ENCODE assay signal across 33 cellular contexts in genomic region chr6:45545416-45545815, GRCh38.
A peak's percentile ranks its signal among the peaks of the same experiment; 100 is the strongest.
DNase-seq lines count a peak whose midpoint lies in the region; TF ChIP-seq lines count a peak whose summit lies in the region.
"Had no signal": no experiment of that assay in that cellular context is flagged by ENCODE, and none has a peak within 500 bp of the region (broad histone marks: within the 10 kb centered on the region; RNA-seq: fewer than 3 reads in every experiment).

No MANE protein-coding gene starts in this region.

- H3K9me3 ChIP-seq in HEK293 (ENCODE audit: control insufficient read depth, insufficient read depth, low read depth, low read length): no peaks in the 10 kb centered on the region
- H3K9me3 ChIP-seq: A549; BE2C; BLaER1; BLaER1 treated with 17β-estradiol and CSF1 and Interleukin-3, amounts not matched to agents 10 nM and 100 nM; Caco-2 had no signal

- H3K36me3 ChIP-seq in HEK293 (ENCODE audit: control insufficient read depth in 2 of 2, insufficient read depth in 1 of 2, low read length in 2 of 2): peaks cover 0 to 2% of the 10 kb centered on the region in 2 experiments; a peak in 1 of 3 replicates
- H3K36me3 ChIP-seq in KMS-11 (ENCODE audit: insufficient read depth): peaks cover 9% of the 10 kb centered on the region; the same call in 1 of the 2 replicates
- H3K36me3 ChIP-seq: BE2C; BLaER1; BLaER1 treated with 17β-estradiol and CSF1 and Interleukin-3, amounts not matched to agents 10 nM and 100 nM had no signal

- no peaks in the 10 kb centered on the region for H3K27me3 ChIP-seq in KMS-11 (ENCODE audit: insufficient read depth, low read depth)
- H3K27me3 ChIP-seq: BLaER1; BLaER1 treated with 17β-estradiol and CSF1 and Interleukin-3, amounts not matched to agents 10 nM and 100 nM had no signal

- no peak for TF ChIP-seq CTCF in HEK293 (tag by site-specific recombination; IDR thresholded peaks at IDR 0.05)
- TF ChIP-seq CTCF in KMS-11 (conservative IDR thresholded peaks at IDR 0.05; ENCODE audit: low read depth, low read length): no peak
- no peak for TF ChIP-seq CTCF in MCF 10A (IDR thresholded peaks at IDR 0.05; ENCODE audit: unreplicated experiment)

- POLR2A ChIA-PET in HEK293 (lab: Yijun Ruan, JAX) (no interaction called here), MCF 10A (lab: Yijun Ruan, JAX) (interaction anchor here (1.3 kb wide), 1 partner anchor 16 kb away, joined by 4 read pairs; no protein-coding TSS in a partner anchor)

- DNase-seq in activated T-helper 2 cell treated with anti-CD3 and anti-CD28 coated beads, Interferon-gamma antibody, Interleukin-2, Interleukin-4, amounts not matched to agents 10 μg/mL and 5 μg/mL and 100 μg/mL, durations not matched to agents 14 hours and 24 hours and 36 hours (ENCODE audit: low spot score): no peak
- DNase-seq in KBM-7 (no peak), MCF 10A (ENCODE audit: unreplicated experiment) (no peak)
- no peak for DNase-seq in stimulated activated CD4-positive, alpha-beta T cell treated with anti-CD3 and anti-CD28 coated beads, Interleukin-1b, Interleukin-23, amount 100 ng/mL, for 48 hours
- DNase-seq: 8988T; ACHN; AML-193; BE2C; C1 segment of cervical spinal cord; Caco-2; Calu3; CD4-positive, alpha-beta memory T cell; CD4-positive, alpha-beta T cell; CD4-positive, CD25-positive, alpha-beta regulatory T cell; CD8-positive, alpha-beta memory T cell; CD8-positive, alpha-beta T cell; COR-L47; DMS 273 treated with DMSO at 0.1 percent for 48 hours; DMS153; DMS53; DMS79; DMS79 treated with DMSO at 0.1 percent for 48 hours; DND-41; EL had no signal

- H3K4me1 ChIP-seq in HEK293 (ENCODE audit: control insufficient read depth, insufficient read depth, low read length) (peaks cover 9% of the 10 kb centered on the region; the same call in 1 of the 2 replicates), KMS-11 (ENCODE audit: low read depth, poor library complexity, severe bottlenecking) (peaks cover 100% of the 10 kb centered on the region)
- H3K4me1 ChIP-seq: BE2C; BLaER1; BLaER1 treated with 17β-estradiol and CSF1 and Interleukin-3, amounts not matched to agents 10 nM and 100 nM; Caco-2 had no signal

- peaks cover 86% of the 10 kb centered on the region for H3K36me3 Mint-ChIP-seq in activated T-helper 2 cell treated with anti-CD3 and anti-CD28 coated beads, Interferon-gamma antibody, Interleukin-2, Interleukin-4, amounts not matched to agents 10 μg/mL and 5 μg/mL and 100 μg/mL, durations not matched to agents 14 hours and 24 hours and 36 hours (ENCODE audit: low read depth)
- H3K36me3 Mint-ChIP-seq in MCF 10A (ENCODE audit: insufficient read depth, unreplicated experiment): no peaks in the 10 kb centered on the region

- no peak overlapping the region for H3K9ac ChIP-seq in KMS-11
- H3K9ac ChIP-seq: BLaER1; BLaER1 treated with 17β-estradiol and CSF1 and Interleukin-3, amounts not matched to agents 10 nM and 100 nM had no signal

- H3K4me1 Mint-ChIP-seq in activated T-helper 2 cell treated with anti-CD3 and anti-CD28 coated beads, Interferon-gamma antibody, Interleukin-2, Interleukin-4, amounts not matched to agents 10 μg/mL and 5 μg/mL and 100 μg/mL, durations not matched to agents 14 hours and 24 hours and 36 hours (ENCODE audit: low read depth): peaks cover 52% of the 10 kb centered on the region
- peaks cover 6% of the 10 kb centered on the region for H3K4me1 Mint-ChIP-seq in MCF 10A (ENCODE audit: insufficient read depth, unreplicated experiment)

- intact Hi-C loops in activated T-helper 2 cell treated with anti-CD3 and anti-CD28 coated beads, Interferon-gamma antibody, Interleukin-2, Interleukin-4, amounts not matched to agents 10 μg/mL and 5 μg/mL and 100 μg/mL, durations not matched to agents 14 hours and 24 hours and 36 hours (cut with micrococcal nuclease): no loop called here
- intact Hi-C loops in MCF 10A (cut with micrococcal nuclease): no loop called here

- H4K20me1 ChIP-seq in KMS-11 (ENCODE audit: insufficient read depth): no peaks in the 10 kb centered on the region
- H4K20me1 ChIP-seq: BLaER1; BLaER1 treated with 17β-estradiol and CSF1 and Interleukin-3, amounts not matched to agents 10 nM and 100 nM had no signal

- no peaks in the 10 kb centered on the region for H3K9me3 Mint-ChIP-seq in activated T-helper 2 cell treated with anti-CD3 and anti-CD28 coated beads, Interferon-gamma antibody, Interleukin-2, Interleukin-4, amounts not matched to agents 10 μg/mL and 5 μg/mL and 100 μg/mL, durations not matched to agents 14 hours and 24 hours and 36 hours
- H3K9me3 Mint-ChIP-seq in MCF 10A (ENCODE audit: unreplicated experiment): no peaks in the 10 kb centered on the region
- H3K9me3 Mint-ChIP-seq: CD14-positive monocyte; CD4-positive, alpha-beta memory T cell; CD4-positive, alpha-beta T cell; CD8-positive, alpha-beta memory T cell; CD8-positive, alpha-beta T cell had no signal

- H3K4me3 Mint-ChIP-seq in activated T-helper 2 cell treated with anti-CD3 and anti-CD28 coated beads, Interferon-gamma antibody, Interleukin-2, Interleukin-4, amounts not matched to agents 10 μg/mL and 5 μg/mL and 100 μg/mL, durations not matched to agents 14 hours and 24 hours and 36 hours (ENCODE audit: low read depth): no peak overlapping the region
- no peak overlapping the region for H3K4me3 Mint-ChIP-seq in MCF 10A (ENCODE audit: unreplicated experiment)
- H3K4me3 Mint-ChIP-seq: B cell; CD14-positive monocyte; CD4-positive, alpha-beta memory T cell; CD4-positive, alpha-beta T cell; CD4-positive, CD25-positive, alpha-beta regulatory T cell; CD8-positive, alpha-beta memory T cell; CD8-positive, alpha-beta T cell had no signal

- peak overlapping the region; percentile 15 for H3K27ac Mint-ChIP-seq in activated T-helper 2 cell treated with anti-CD3 and anti-CD28 coated beads, Interferon-gamma antibody, Interleukin-2, Interleukin-4, amounts not matched to agents 10 μg/mL and 5 μg/mL and 100 μg/mL, durations not matched to agents 14 hours and 24 hours and 36 hours
- no peak overlapping the region for H3K27ac Mint-ChIP-seq in MCF 10A (ENCODE audit: low read depth, unreplicated experiment)
- H3K27ac Mint-ChIP-seq: B cell; CD4-positive, alpha-beta T cell; CD4-positive, CD25-positive, alpha-beta regulatory T cell; CD8-positive, alpha-beta T cell had no signal

- in situ Hi-C loops in KBM-7 (cut with MboI; ENCODE audit: low pct_unique_long_range_greater_than_20kb, low sequenced_read_pairs): no loop called here

- H3K27me3 Mint-ChIP-seq in activated T-helper 2 cell treated with anti-CD3 and anti-CD28 coated beads, Interferon-gamma antibody, Interleukin-2, Interleukin-4, amounts not matched to agents 10 μg/mL and 5 μg/mL and 100 μg/mL, durations not matched to agents 14 hours and 24 hours and 36 hours (ENCODE audit: low read depth): no peaks in the 10 kb centered on the region
- no peaks in the 10 kb centered on the region for H3K27me3 Mint-ChIP-seq in MCF 10A (ENCODE audit: insufficient read depth, unreplicated experiment)
- H3K27me3 Mint-ChIP-seq: B cell; CD4-positive, alpha-beta memory T cell; CD4-positive, alpha-beta T cell; CD4-positive, CD25-positive, alpha-beta regulatory T cell; CD8-positive, alpha-beta memory T cell had no signal

- H3K27ac ChIP-seq in HEK293 (ENCODE audit: extremely low read depth, low read depth, low read length): no peak overlapping the region
- H3K27ac ChIP-seq in KMS-11: peak overlapping the region; percentile 46
- H3K27ac ChIP-seq: 22Rv1; A549; BLaER1; BLaER1 treated with 17β-estradiol and CSF1 and Interleukin-3, amounts not matched to agents 10 nM and 100 nM; C4-2B had no signal

- H3K4me2 ChIP-seq in KMS-11: peak overlapping the region; percentile 70
- H3K4me2 ChIP-seq: A549; BLaER1; BLaER1 treated with 17β-estradiol and CSF1 and Interleukin-3, amounts not matched to agents 10 nM and 100 nM had no signal

- no peak overlapping the region for H3K4me3 ChIP-seq in HEK293 (ENCODE audit: low read depth, low read length)
- H3K4me3 ChIP-seq in KMS-11 (IDR thresholded peaks at IDR 0.05; ENCODE audit: insufficient read depth, low read depth, low read length): no peak overlapping the region
- H3K4me3 ChIP-seq: A549; BLaER1; BLaER1 treated with 17β-estradiol and CSF1 and Interleukin-3, amounts not matched to agents 10 nM and 100 nM had no signal

- peaks cover 43% of the 10 kb centered on the region; the same call in 1 of the 2 replicates for H3K79me2 ChIP-seq in KMS-11 (ENCODE audit: insufficient read depth, low read depth)

- no peak overlapping the region for H2AFZ ChIP-seq in KMS-11 (ENCODE audit: low read depth)

- no TSS peak for BruUV-seq in MCF 10A (replicated peaks; lab: Mats Ljungman, UMichigan)

- CTCF ChIA-PET in HEK293 (lab: Yijun Ruan, JAX): interaction anchor here (0.5 to 1.3 kb wide), 4 partner anchors 60 to 1092 kb away, joined by 3 to 5 read pairs (median 4); no protein-coding TSS in a partner anchor
- CTCF ChIA-PET in MCF 10A (lab: Yijun Ruan, JAX): interaction anchor here (0.6 to 0.7 kb wide), 2 partner anchors 43 to 740 kb away, joined by 3 read pairs; no protein-coding TSS in a partner anchor

TF ChIP-seq in HEK293, 187 proteins besides CTCF, POLR2A, EP300 and RAD21 (continues in another document):
- TF ChIP-seq ZIC2 (tag by site-specific recombination; IDR thresholded peaks at IDR 0.05) (no peak), ZBTB1 (tag by site-specific recombination; IDR thresholded peaks at IDR 0.05) (no peak), ZBTB10 (tag by site-specific recombination; IDR thresholded peaks at IDR 0.05) (no peak), ZNF76 (tag by site-specific recombination; IDR thresholded peaks at IDR 0.05; ENCODE audit: borderline replicate concordance, low read depth) (no peak)
